In the genomic region with DNA sequence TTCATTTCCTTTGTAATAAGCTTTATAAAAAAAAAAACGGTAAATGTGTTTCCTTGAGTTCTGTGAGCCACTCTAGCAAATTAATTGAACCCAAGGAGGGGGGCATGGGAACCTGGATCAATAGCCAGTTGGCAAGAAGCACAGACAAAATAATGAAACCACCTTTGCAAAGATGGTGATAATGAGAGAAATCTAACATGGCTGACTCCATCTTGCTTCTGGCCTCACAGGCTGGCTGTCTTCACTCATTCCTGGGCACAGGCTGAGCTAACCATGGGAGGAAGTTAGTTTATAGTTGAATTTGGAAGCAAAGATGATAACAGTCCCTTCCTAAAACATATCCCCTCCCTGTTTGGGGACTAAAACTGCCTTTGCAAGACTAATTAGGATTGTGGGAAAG, we compare ENCODE assay signal across 22 cellular contexts.
A peak's percentile ranks its signal among the peaks of the same experiment; 100 is the strongest.
DNase-seq lines count a peak whose midpoint lies in the region; ATAC-seq, FAIRE-seq and TF ChIP-seq lines count a peak whose summit lies in the region.
"Had no signal": no experiment of that assay in that cellular context is flagged by ENCODE, and none has a peak within 500 bp of the region (broad histone marks: within the 10 kb centered on the region; RNA-seq: fewer than 3 reads in every experiment).

No MANE protein-coding gene starts in this region.

- TF ChIP-seq POLR2A in GM12878 (IDR thresholded peaks at IDR 0.05; ENCODE audit: low read depth, low read length): no peak

- no TSS peak for BruUV-seq in GM12878 (replicated peaks; lab: Mats Ljungman, UMichigan)

- no peak overlapping the region for H3K4me3 ChIP-seq in BLaER1
- H3K4me3 ChIP-seq in BLaER1 treated with 17β-estradiol and CSF1 and Interleukin-3, amounts not matched to agents 10 nM and 100 nM: no peak overlapping the region
- H3K4me3 ChIP-seq in GM12878: no peak overlapping the region
- H3K4me3 ChIP-seq in kidney (ENCODE audit: low read length in 2 of 2): no peak overlapping the region
- no peak overlapping the region for H3K4me3 ChIP-seq in BE2C (ENCODE audit: low read depth, low read length)

- H3K27me3 Mint-ChIP-seq in activated T-cell treated with anti-CD3 and anti-CD28 coated beads, Interleukin-2, amount 50 U/mL, for 24 hours: no peaks in the 10 kb centered on the region
- H3K27me3 Mint-ChIP-seq: CD4-positive, alpha-beta T cell had no signal

- SMC1A ChIA-PET in GM12878 (lab: Charles Lee; ENCODE audit: uncharacterized antibody, unreplicated experiment): interaction anchor here (0.6 to 5.5 kb wide), 5 partner anchors 12 to 576 kb away, joined by 3 to 52 read pairs (median 4); no protein-coding TSS in a partner anchor

- TF ChIP-seq EP300 in GM12878 (IDR thresholded peaks at IDR 0.05; ENCODE audit: borderline replicate concordance in 1 of 2, control insufficient read depth in 1 of 2, low read depth in 2 of 2, low read length in 2 of 2): no peak

- H3K36me3 Mint-ChIP-seq in activated T-cell treated with anti-CD3 and anti-CD28 coated beads, Interleukin-2, amount 50 U/mL, for 24 hours (ENCODE audit: low read depth): no peaks in the 10 kb centered on the region
- H3K36me3 Mint-ChIP-seq: CD8-positive, alpha-beta T cell had no signal

- no peak overlapping the region for H3K27ac Mint-ChIP-seq in activated T-cell treated with anti-CD3 and anti-CD28 coated beads, Interleukin-2, amount 50 U/mL, for 24 hours
- H3K27ac Mint-ChIP-seq: CD4-positive, alpha-beta T cell; CD8-positive, alpha-beta T cell had no signal

- TF ChIP-seq CTCF in GM12878 (IDR thresholded peaks at IDR 0.05 in 2 of 3, conservative IDR thresholded peaks at IDR 0.05 in 1 of 3; ENCODE audit: control insufficient read depth in 2 of 3, extremely low read depth in 1 of 3, insufficient read depth in 1 of 3, low read depth in 3 of 3, low read length in 3 of 3): no peak
- no peak for TF ChIP-seq CTCF in kidney (IDR thresholded peaks at IDR 0.05; ENCODE audit: borderline replicate concordance, extremely low read depth, insufficient read depth)
- no peak for TF ChIP-seq CTCF in BE2C (IDR thresholded peaks at IDR 0.05; ENCODE audit: low read depth, low read length)

- no peak overlapping the region for H3K27ac ChIP-seq in BLaER1
- H3K27ac ChIP-seq in BLaER1 treated with 17β-estradiol and CSF1 and Interleukin-3, amounts not matched to agents 10 nM and 100 nM: no peak overlapping the region
- no peak overlapping the region for H3K27ac ChIP-seq in GM12878 (ENCODE audit: control insufficient read depth, insufficient read depth)
- H3K27ac ChIP-seq in kidney (ENCODE audit: low read depth in 2 of 2, low read length in 2 of 2): no peak overlapping the region

- H3K9ac ChIP-seq in BLaER1 (no peak overlapping the region), GM12878 (ENCODE audit: control insufficient read depth, insufficient read depth, low read length) (no peak overlapping the region), kidney (ENCODE audit: low read length in 2 of 2) (no peak overlapping the region)
- no peak overlapping the region for H3K9ac ChIP-seq in BLaER1 treated with 17β-estradiol and CSF1 and Interleukin-3, amounts not matched to agents 10 nM and 100 nM

- peaks cover 2% of the 10 kb centered on the region; the same call in 1 of the 2 replicates for H3K79me2 ChIP-seq in GM12878 (ENCODE audit: control insufficient read depth, insufficient read depth, low read length)

- peaks cover 10% of the 10 kb centered on the region for H3K9me3 ChIP-seq in BLaER1
- H3K9me3 ChIP-seq in BLaER1 treated with 17β-estradiol and CSF1 and Interleukin-3, amounts not matched to agents 10 nM and 100 nM (replicated peaks in 1 of 11): peaks cover 7 to 16% (median 12%) of the 10 kb centered on the region in 11 experiments; a peak in 20 of 22 replicates
- no peaks in the 10 kb centered on the region; the same call in 1 of the 3 replicates for H3K9me3 ChIP-seq in GM12878 (replicated peaks; ENCODE audit: control insufficient read depth, insufficient read depth, low read length)
- no peaks in the 10 kb centered on the region for H3K9me3 ChIP-seq in kidney (ENCODE audit: control insufficient read depth in 1 of 2, low read length in 2 of 2)
- no peaks in the 10 kb centered on the region for H3K9me3 ChIP-seq in BE2C
- H3K9me3 ChIP-seq: Caco-2 had no signal

- 88% methylated on average over 1 of the region's 1 CpG for WGBS in GM12878 (ENCODE audit: insufficient coverage, insufficient replicate concordance, low lambda C conversion rate, missing lambda C conversion rate)

- intact Hi-C loops in GM12878 (cut with micrococcal nuclease; ENCODE audit: unreplicated experiment) (no loop called here), kidney (cut with DNase I) (no loop called here)

- H3K4me1 Mint-ChIP-seq in activated T-cell treated with anti-CD3 and anti-CD28 coated beads, Interleukin-2, amount 50 U/mL, for 24 hours (ENCODE audit: low read depth): peaks cover 16% of the 10 kb centered on the region

- in situ Hi-C loops in GM12878 (cut with MboI): no loop called here

- H3K27me3 ChIP-seq in BLaER1: no peaks in the 10 kb centered on the region
- no peaks in the 10 kb centered on the region for H3K27me3 ChIP-seq in BLaER1 treated with 17β-estradiol and CSF1 and Interleukin-3, amounts not matched to agents 10 nM and 100 nM
- no peaks in the 10 kb centered on the region for H3K27me3 ChIP-seq in GM12878 (replicated peaks in 1 of 2; ENCODE audit: control insufficient read depth in 2 of 2, insufficient read depth in 2 of 2, low read length in 1 of 2)
- no peaks in the 10 kb centered on the region for H3K27me3 ChIP-seq in BE2C

- no peak for FAIRE-seq in GM12878 (lab: Jason Lieb, UNC)
- FAIRE-seq in kidney (lab: Jason Lieb, UNC): no peak
- FAIRE-seq: A204.1, D721Med, GM12891, GM19239 had no signal

- H4K20me1 ChIP-seq in BLaER1 (no peaks in the 10 kb centered on the region), GM12878 (ENCODE audit: control insufficient read depth, insufficient read depth) (no peaks in the 10 kb centered on the region)
- H4K20me1 ChIP-seq in BLaER1 treated with 17β-estradiol and CSF1 and Interleukin-3, amounts not matched to agents 10 nM and 100 nM: no peaks in the 10 kb centered on the region

- ATAC-seq in GM12878: no peak
- ATAC-seq: CD8-positive, alpha-beta T cell had no signal

- H2AFZ ChIP-seq in GM12878 (ENCODE audit: control insufficient read depth, low read depth, low read length): no peak overlapping the region

- CTCF ChIA-PET in GM12878 (lab: Yijun Ruan, JAX): interaction anchor here (0.8 to 1.6 kb wide), 3 partner anchors 10 to 298 kb away, joined by 3 to 4 read pairs (median 3); no protein-coding TSS in a partner anchor

- H3K4me3 Mint-ChIP-seq in activated T-cell treated with anti-CD3 and anti-CD28 coated beads, Interleukin-2, amount 50 U/mL, for 24 hours: no peak overlapping the region
- H3K4me3 Mint-ChIP-seq: CD4-positive, alpha-beta T cell; CD8-positive, alpha-beta T cell had no signal

- no peak for TF ChIP-seq RAD21 in GM12878 (IDR thresholded peaks at IDR 0.05; ENCODE audit: insufficient read depth, low read depth, low read length)

- POLR2A ChIA-PET in GM12878 (lab: Charles Lee): no interaction called here

- RAD21 ChIA-PET in GM12878 (lab: Charles Lee; ENCODE audit: unreplicated experiment): interaction anchor here (1.0 to 4.5 kb wide), 3 partner anchors 12 to 296 kb away, joined by 3 to 21 read pairs (median 4); no protein-coding TSS in a partner anchor

- DNase-seq in GM12878 (ENCODE audit: low read depth, low spot score) (no peak), kidney (peak; percentile 7), NCI-H1092 (lab: John Stamatoyannopoulos, UW) (no peak), DMS53 treated with DMSO at 0.1 percent for 48 hours (lab: John Stamatoyannopoulos, UW; ENCODE audit: unreplicated experiment) (no peak), BE2C (no peak)
- no peak for DNase-seq in activated T-cell treated with anti-CD3 and anti-CD28 coated beads, Interleukin-2, amount 50 U/mL, for 24 hours
- DNase-seq: 8988T; ACHN; Caco-2; Calu3; CD4-positive, alpha-beta T cell; CD8-positive, alpha-beta T cell; DMS79; DND-41; EL; GDM1 had no signal

- no peaks in the 10 kb centered on the region for H3K9me3 Mint-ChIP-seq in activated T-cell treated with anti-CD3 and anti-CD28 coated beads, Interleukin-2, amount 50 U/mL, for 24 hours
- H3K9me3 Mint-ChIP-seq: CD4-positive, alpha-beta T cell; CD8-positive, alpha-beta T cell had no signal

- H3K4me1 ChIP-seq in BLaER1 (peaks cover 75% of the 10 kb centered on the region), GM12878 (ENCODE audit: control insufficient read depth, insufficient read depth, low read length) (peaks cover 49% of the 10 kb centered on the region), kidney (ENCODE audit: control insufficient read depth in 1 of 2, insufficient read depth in 1 of 2, low read depth in 1 of 2, low read length in 2 of 2) (peaks cover 18 to 23% of the 10 kb centered on the region in 2 donors), BE2C (peaks cover 3% of the 10 kb centered on the region)
- H3K4me1 ChIP-seq in BLaER1 treated with 17β-estradiol and CSF1 and Interleukin-3, amounts not matched to agents 10 nM and 100 nM: peaks cover 51 to 73% (median 64%) of the 10 kb centered on the region in 10 experiments

- H3K4me2 ChIP-seq in BLaER1 (peak overlapping the region; percentile 97), GM12878 (ENCODE audit: control insufficient read depth, insufficient read depth) (no peak overlapping the region)
- H3K4me2 ChIP-seq in BLaER1 treated with 17β-estradiol and CSF1 and Interleukin-3, amounts not matched to agents 10 nM and 100 nM: peak overlapping the region in 9 of 11 experiments; percentile 81 to 99 (median 93); a peak in 16 of 22 replicates

- no peaks in the 10 kb centered on the region for H3K36me3 ChIP-seq in BLaER1
- H3K36me3 ChIP-seq in BLaER1 treated with 17β-estradiol and CSF1 and Interleukin-3, amounts not matched to agents 10 nM and 100 nM: no peaks in the 10 kb centered on the region
- H3K36me3 ChIP-seq in GM12878 (ENCODE audit: control insufficient read depth in 2 of 2, insufficient read depth in 2 of 2, low read length in 1 of 2): no peaks in the 10 kb centered on the region
- H3K36me3 ChIP-seq in kidney (ENCODE audit: control insufficient read depth in 1 of 2, insufficient read depth in 2 of 2, low read length in 2 of 2): no peaks in the 10 kb centered on the region
- H3K36me3 ChIP-seq in BE2C: no peaks in the 10 kb centered on the region

TF ChIP-seq in GM12878, 131 proteins besides CTCF, POLR2A, EP300 and RAD21:
- 0 out of 2 replicates have a peak, but pooled peaks have one; percentile 40 for TF ChIP-seq YY1 (IDR thresholded peaks at IDR 0.05; ENCODE audit: low read depth, low read length)
- TF ChIP-seq PAX8 (IDR thresholded peaks at IDR 0.05): no peak
